In the genomic region with DNA sequence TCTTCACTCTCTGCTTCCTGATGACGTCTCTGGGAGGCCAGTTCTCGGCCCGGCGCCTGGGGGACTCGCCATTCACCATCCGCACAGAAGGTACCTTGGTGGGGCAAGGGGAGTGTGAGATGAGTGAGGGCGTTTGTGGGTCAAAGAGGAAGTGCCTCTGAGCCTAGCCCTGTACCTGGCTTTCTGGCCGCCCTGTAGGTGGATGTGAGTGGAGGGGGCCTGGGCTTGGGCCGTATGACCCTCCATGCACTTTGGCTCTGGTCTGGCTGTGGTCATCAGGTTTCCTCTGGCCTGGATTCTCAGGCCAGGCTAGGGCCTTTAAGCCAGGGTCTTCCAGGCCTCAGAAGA, we compare ENCODE assay signal across 1 cellular context.
TF ChIP-seq lines count a peak whose summit lies in the region.

No MANE protein-coding gene starts in this region.

TF ChIP-seq in IMR-90, 13 proteins besides CTCF, POLR2A, EP300 and RAD21:
- TF ChIP-seq CEBPB (IDR thresholded peaks at IDR 0.05; ENCODE audit: low read depth, low read length) (no peak), FOS (IDR thresholded peaks at IDR 0.05; ENCODE audit: low read depth, low read length) (no peak), SMC3 (IDR thresholded peaks at IDR 0.05; ENCODE audit: low read depth, low read length) (no peak), NFE2L2 (IDR thresholded peaks at IDR 0.05; ENCODE audit: low read depth, low read length) (no peak)
- TF ChIP-seq, protein P1, sequence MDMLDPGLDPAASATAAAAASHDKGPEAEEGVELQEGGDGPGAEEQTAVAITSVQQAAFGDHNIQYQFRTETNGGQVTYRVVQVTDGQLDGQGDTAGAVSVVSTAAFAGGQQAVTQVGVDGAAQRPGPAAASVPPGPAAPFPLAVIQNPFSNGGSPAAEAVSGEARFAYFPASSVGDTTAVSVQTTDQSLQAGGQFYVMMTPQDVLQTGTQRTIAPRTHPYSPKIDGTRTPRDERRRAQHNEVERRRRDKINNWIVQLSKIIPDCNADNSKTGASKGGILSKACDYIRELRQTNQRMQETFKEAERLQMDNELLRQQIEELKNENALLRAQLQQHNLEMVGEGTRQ (IDR thresholded peaks at IDR 0.05; ENCODE audit: low read depth, low read length): no peak
